In genomic region chrX:15437724-15438123, GRCh38 we compare ENCODE assay signal across 2 cellular contexts.
TF ChIP-seq lines count a peak whose summit lies in the region.

No MANE protein-coding gene starts in this region.

TF ChIP-seq in A549, 52 proteins besides CTCF, POLR2A, EP300 and RAD21 (continued from another document):
- TF ChIP-seq CEBPB (IDR thresholded peaks at IDR 0.05), result peak; percentile 34 to 46; a peak in 2 of 4 replicates

TF ChIP-seq in Ishikawa, 13 proteins besides CTCF, POLR2A, EP300 and RAD21:
- TF ChIP-seq REST (IDR thresholded peaks at IDR 0.05; ENCODE audit: low read depth), result no peak
- no peak for TF ChIP-seq TCF12 (IDR thresholded peaks at IDR 0.05; ENCODE audit: low read depth)
- 0 out of 2 replicates have a peak, but pooled peaks have one; percentile 15 for TF ChIP-seq CEBPB (IDR thresholded peaks at IDR 0.05)
- TF ChIP-seq TEAD4 (IDR thresholded peaks at IDR 0.05), result no peak
- no peak for TF ChIP-seq EGR1 (IDR thresholded peaks at IDR 0.05)
- no peak for TF ChIP-seq ZBTB7A (IDR thresholded peaks at IDR 0.05; ENCODE audit: low read depth)
- TF ChIP-seq NFIC (IDR thresholded peaks at IDR 0.05), result no peak
- no peak for TF ChIP-seq TAF1 (IDR thresholded peaks at IDR 0.05; ENCODE audit: low read depth)
